8 cellular contexts compared by ENCODE assay signal in genomic region chr4:184648220-184649025, GRCh38. TPM values are rescaled to one million over a fixed set of nuclear protein-coding genes. Genes with fewer than 3 reads are reported as not detected.
DNase-seq lines count a peak whose midpoint lies in the region; ATAC-seq, FAIRE-seq and TF ChIP-seq lines count a peak whose summit lies in the region.

No MANE protein-coding gene starts in this region.

- H3K4me3 ChIP-seq in bronchial epithelial cell (ENCODE audit: low read depth, low read length) (peak overlapping the region; percentile 74), skin epidermis (peak overlapping the region; percentile 68 to 95 (median 89))

- no peak for TF ChIP-seq CTCF in VCaP (conservative IDR thresholded peaks at IDR 0.05)
- no peak for TF ChIP-seq CTCF in bronchial epithelial cell (IDR thresholded peaks at IDR 0.05; ENCODE audit: insufficient read depth, low read length, severe bottlenecking)

- peaks cover 0 to 15% (median 0%) of the 10 kb centered on the region in 3 donors for H3K36me3 Mint-ChIP-seq in immature natural killer cell

- peak overlapping the region; percentile 97 for H3K27ac ChIP-seq in VCaP
- H3K27ac ChIP-seq in skin epidermis: peak overlapping the region; percentile 88 to 97 (median 96)

- H3K27ac Mint-ChIP-seq in immature natural killer cell: peak overlapping the region; percentile 91 to 99 (median 94)

- peaks cover 70 to 78% of the 10 kb centered on the region in 2 donors for H3K4me1 Mint-ChIP-seq in immature natural killer cell

- H3K4me3 Mint-ChIP-seq in immature natural killer cell: peak overlapping the region; percentile 92 to 99 (median 96)

- H3K36me3 ChIP-seq in bronchial epithelial cell (ENCODE audit: control insufficient read depth, insufficient read depth, low read length): no peaks in the 10 kb centered on the region

- H3K9me3 Mint-ChIP-seq in immature natural killer cell: no peaks in the 10 kb centered on the region

- ATAC-seq in GM19463 (IDR thresholded peaks at IDR 0.05; ENCODE audit: unreplicated experiment): peak; percentile 31

- H3K27me3 ChIP-seq in bronchial epithelial cell (ENCODE audit: control insufficient read depth, insufficient read depth, low read length): no peaks in the 10 kb centered on the region

- DNase-seq in COLO668 (lab: John Stamatoyannopoulos, UW; ENCODE audit: unreplicated experiment) (peak; percentile 62), HT-29 (ENCODE audit: low spot score) (peak; percentile 50), bronchial epithelial cell (ENCODE audit: low read depth) (peak; percentile 35), immature natural killer cell (peak; percentile 58 to 61 (median 61)), kidney glomerular epithelial cell (lab: John Stamatoyannopoulos, UW) (no peak)

- H3K27me3 Mint-ChIP-seq in immature natural killer cell (ENCODE audit: low read depth in 3 of 3): peaks cover 6 to 8% (median 8%) of the 10 kb centered on the region in 3 donors

- FAIRE-seq in bronchial epithelial cell (lab: Jason Lieb, UNC): no peak

RNA-seq across cellular contexts. Expression of gene CASP3, which starts 0.8 kb away (rescaled TPM):
- 5.8 and 7.9 TPM in 2 replicates for total RNA-seq in HT-29 (2014; rRNA removed; shearing (Covaris generic))
- total RNA-seq in bronchial epithelial cell: 23.7 and 37.0 TPM in 2 replicates
- polyA plus RNA-seq in immature natural killer cell: 10 to 100 TPM in 2 of 3 donors, 1 to 10 TPM in 1; 8.2 to 20.1 (median 11.9) TPM

RNA-seq across cellular contexts. Expression of gene PRIMPOL, which starts 1.1 kb away (rescaled TPM):
- 1.9 and 5.0 TPM in 2 replicates for total RNA-seq in HT-29 (2014; rRNA removed; shearing (Covaris generic))
- 6.3 and 8.8 TPM in 2 replicates for total RNA-seq in bronchial epithelial cell
- polyA plus RNA-seq in immature natural killer cell: 10 to 100 TPM; 16.9 to 37.8 (median 21.0) TPM
